Comparison of ENCODE assay signal across 1 cellular context in the genomic region with DNA sequence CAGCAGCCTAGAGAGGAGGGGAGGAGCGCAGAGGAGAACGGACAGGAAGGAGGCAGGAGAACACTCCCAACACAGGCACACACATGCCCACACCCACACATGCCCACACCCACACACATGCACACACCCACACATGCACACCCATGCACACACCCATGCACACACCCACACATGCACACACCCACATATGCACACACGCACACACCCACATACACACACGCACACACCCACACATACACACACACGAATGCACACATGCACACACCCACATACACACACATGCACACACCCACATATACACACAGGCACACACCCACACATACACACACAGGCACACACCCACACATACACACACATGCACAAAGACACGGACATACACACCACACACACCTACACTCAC.
A peak's percentile ranks its signal among the peaks of the same experiment; 100 is the strongest.
TF ChIP-seq lines count a peak whose summit lies in the region.

No MANE protein-coding gene starts in this region.

TF ChIP-seq in HEK293, 187 proteins besides CTCF, POLR2A, EP300 and RAD21 (continued from another document):
- TF ChIP-seq KLF8 (tag by site-specific recombination; IDR thresholded peaks at IDR 0.05) (peak; percentile 96), ZNF112 (tag by site-specific recombination; IDR thresholded peaks at IDR 0.05) (no peak), ZNF16 (tag by site-specific recombination; IDR thresholded peaks at IDR 0.05; ENCODE audit: low read depth) (no peak), ZNF488 (tag by site-specific recombination; IDR thresholded peaks at IDR 0.05) (no peak), ZNF302 (tag by site-specific recombination; IDR thresholded peaks at IDR 0.05; ENCODE audit: low read depth) (no peak), GLIS2 (tag by site-specific recombination; IDR thresholded peaks at IDR 0.05) (no peak), GLI2 (tag by site-specific recombination; IDR thresholded peaks at IDR 0.05; ENCODE audit: borderline replicate concordance, low read depth) (no peak), KLF7 (tag by site-specific recombination; IDR thresholded peaks at IDR 0.05; ENCODE audit: borderline replicate concordance) (no peak), ZNF777 (tag by site-specific recombination; IDR thresholded peaks at IDR 0.05; ENCODE audit: borderline replicate concordance) (no peak), ZNF366 (tag by site-specific recombination; conservative IDR thresholded peaks at IDR 0.05) (no peak), ZNF223 (tag by site-specific recombination; IDR thresholded peaks at IDR 0.05) (no peak), ZNF621 (tag by site-specific recombination; IDR thresholded peaks at IDR 0.05) (peak; percentile 73; the same call in 1 of the 2 replicates), KLF1 (tag by site-specific recombination; IDR thresholded peaks at IDR 0.05) (peak; percentile 99), ZNF169 (tag by site-specific recombination; IDR thresholded peaks at IDR 0.05) (no peak), ZNF677 (tag by site-specific recombination; IDR thresholded peaks at IDR 0.05) (no peak)
- TF ChIP-seq, protein P1, sequence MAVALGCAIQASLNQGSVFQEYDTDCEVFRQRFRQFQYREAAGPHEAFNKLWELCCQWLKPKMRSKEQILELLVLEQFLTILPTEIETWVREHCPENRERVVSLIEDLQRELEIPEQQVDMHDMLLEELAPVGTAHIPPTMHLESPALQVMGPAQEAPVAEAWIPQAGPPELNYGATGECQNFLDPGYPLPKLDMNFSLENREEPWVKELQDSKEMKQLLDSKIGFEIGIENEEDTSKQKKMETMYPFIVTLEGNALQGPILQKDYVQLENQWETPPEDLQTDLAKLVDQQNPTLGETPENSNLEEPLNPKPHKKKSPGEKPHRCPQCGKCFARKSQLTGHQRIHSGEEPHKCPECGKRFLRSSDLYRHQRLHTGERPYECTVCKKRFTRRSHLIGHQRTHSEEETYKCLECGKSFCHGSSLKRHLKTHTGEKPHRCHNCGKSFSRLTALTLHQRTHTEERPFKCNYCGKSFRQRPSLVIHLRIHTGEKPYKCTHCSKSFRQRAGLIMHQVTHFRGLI (tag by site-specific recombination; IDR thresholded peaks at IDR 0.05), result no peak
- TF ChIP-seq, protein P2, sequence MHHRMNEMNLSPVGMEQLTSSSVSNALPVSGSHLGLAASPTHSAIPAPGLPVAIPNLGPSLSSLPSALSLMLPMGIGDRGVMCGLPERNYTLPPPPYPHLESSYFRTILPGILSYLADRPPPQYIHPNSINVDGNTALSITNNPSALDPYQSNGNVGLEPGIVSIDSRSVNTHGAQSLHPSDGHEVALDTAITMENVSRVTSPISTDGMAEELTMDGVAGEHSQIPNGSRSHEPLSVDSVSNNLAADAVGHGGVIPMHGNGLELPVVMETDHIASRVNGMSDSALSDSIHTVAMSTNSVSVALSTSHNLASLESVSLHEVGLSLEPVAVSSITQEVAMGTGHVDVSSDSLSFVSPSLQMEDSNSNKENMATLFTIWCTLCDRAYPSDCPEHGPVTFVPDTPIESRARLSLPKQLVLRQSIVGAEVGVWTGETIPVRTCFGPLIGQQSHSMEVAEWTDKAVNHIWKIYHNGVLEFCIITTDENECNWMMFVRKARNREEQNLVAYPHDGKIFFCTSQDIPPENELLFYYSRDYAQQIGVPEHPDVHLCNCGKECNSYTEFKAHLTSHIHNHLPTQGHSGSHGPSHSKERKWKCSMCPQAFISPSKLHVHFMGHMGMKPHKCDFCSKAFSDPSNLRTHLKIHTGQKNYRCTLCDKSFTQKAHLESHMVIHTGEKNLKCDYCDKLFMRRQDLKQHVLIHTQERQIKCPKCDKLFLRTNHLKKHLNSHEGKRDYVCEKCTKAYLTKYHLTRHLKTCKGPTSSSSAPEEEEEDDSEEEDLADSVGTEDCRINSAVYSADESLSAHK (tag by site-specific recombination; IDR thresholded peaks at IDR 0.05), result no peak
